Comparison of ENCODE assay signal across 8 cellular contexts in the genomic region with DNA sequence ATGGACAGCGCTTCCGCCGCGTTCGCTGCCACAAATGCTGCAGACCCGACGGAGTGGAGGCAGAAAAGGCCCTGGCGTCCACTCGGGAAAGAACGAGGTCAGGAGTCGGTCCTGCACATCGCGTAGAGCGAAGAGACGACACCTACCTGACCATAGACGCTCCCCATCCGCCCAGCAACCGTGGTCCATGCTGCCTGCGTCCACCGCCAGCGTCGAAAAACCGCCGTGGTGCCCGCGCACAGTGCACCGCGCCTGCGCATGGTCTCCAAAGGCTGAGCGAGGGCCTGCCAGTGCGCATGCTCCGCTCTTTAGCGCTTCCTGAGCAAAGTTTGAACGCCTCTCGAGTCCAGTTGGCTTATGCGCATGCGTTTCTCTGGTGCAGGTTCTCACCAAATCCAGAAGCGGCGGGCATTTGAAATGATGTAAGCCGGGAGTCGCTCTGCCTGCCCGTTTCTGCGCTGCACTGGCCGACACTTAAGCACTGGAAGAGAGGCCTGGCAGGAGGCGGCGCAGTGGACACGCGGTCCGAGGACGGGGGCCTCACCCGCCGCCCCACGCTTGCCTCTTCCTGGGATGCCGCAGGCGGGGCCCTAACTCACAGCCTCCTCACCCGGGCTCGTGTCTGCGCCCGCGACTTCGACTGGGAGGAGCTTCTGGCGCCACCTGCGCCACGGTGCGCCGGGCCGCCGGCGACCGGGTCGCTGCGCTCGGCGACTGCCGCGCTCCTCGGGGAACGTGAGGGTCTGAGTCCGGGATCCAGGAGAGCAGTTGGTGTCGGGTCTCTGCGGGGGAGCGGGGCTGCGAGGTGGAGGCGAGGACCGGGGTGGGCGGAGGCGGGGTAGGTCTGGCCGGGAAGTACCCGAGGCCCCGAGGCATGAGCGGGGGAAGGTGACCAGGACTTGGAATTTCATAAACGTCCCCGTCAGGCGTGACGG. TPM values are rescaled to one million over a fixed set of nuclear protein-coding genes. Genes with fewer than 3 reads are reported as not detected.
DNase-seq lines count a peak whose midpoint lies in the region; ATAC-seq and TF ChIP-seq lines count a peak whose summit lies in the region.

A gene with protein sequence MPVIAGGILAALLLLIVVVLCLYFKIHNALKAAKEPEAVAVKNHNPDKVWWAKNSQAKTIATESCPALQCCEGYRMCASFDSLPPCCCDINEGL (minus strand): TSS at position 243 of the 935 bp plus-strand sequence. CDS start 29,066 bp downstream, outside the sequence.

- CTCF ChIA-PET in HEK293T (lab: Yijun Ruan, JAX): no interaction called here

- peaks cover 52% of the 10 kb centered on the region for H3K79me2 ChIP-seq in SU-DHL-6 (ENCODE audit: insufficient read depth, low read length)

- H3K36me3 Mint-ChIP-seq in activated naive CD8-positive, alpha-beta T cell treated with anti-CD3 and anti-CD28 coated beads, Interleukin-2, amount 50 U/mL, for 24 hours (ENCODE audit: low read depth): peaks cover 49% of the 10 kb centered on the region

- peak within 1 kb of the TSS; percentile 93 for H3K4me3 Mint-ChIP-seq in activated naive CD8-positive, alpha-beta T cell treated with anti-CD3 and anti-CD28 coated beads, Interleukin-2, amount 50 U/mL, for 24 hours

- H3F3A ChIP-seq in SU-DHL-6 (ENCODE audit: insufficient read depth): no peaks in the 10 kb centered on the region; the same call in 1 of the 2 replicates

- no peaks in the 10 kb centered on the region for H3K27me3 ChIP-seq in SU-DHL-6 (ENCODE audit: low read length)
- H3K27me3 ChIP-seq in heart right ventricle: peaks cover 0 to 29% (median 5%) of the 10 kb centered on the region in 7 donors
- H3K27me3 ChIP-seq in rectal smooth muscle tissue (ENCODE audit: control insufficient read depth, insufficient read depth, low read length): peaks cover 2% of the 10 kb centered on the region
- H3K27me3 ChIP-seq in aorta (ENCODE audit: control insufficient read depth in 1 of 2, insufficient read depth in 2 of 2, low read length in 1 of 2): no peaks in the 10 kb centered on the region

- H3K4me3 ChIP-seq in SU-DHL-6 (ENCODE audit: insufficient read depth, low read length, poor library complexity, severe bottlenecking) (peak within 1 kb of the TSS; percentile 92), heart right ventricle (peak within 1 kb of the TSS; percentile 30 to 77 (median 58)), rectal smooth muscle tissue (ENCODE audit: low read length) (peak within 1 kb of the TSS; percentile 86), aorta (ENCODE audit: low read length in 2 of 2) (no peak within 1 kb of the TSS)

- H3K27ac Mint-ChIP-seq in activated naive CD8-positive, alpha-beta T cell treated with anti-CD3 and anti-CD28 coated beads, Interleukin-2, amount 50 U/mL, for 24 hours: peak within 1 kb of the TSS; percentile 94

- intact Hi-C loops in heart right ventricle (cut with DNase I): no loop called here
- intact Hi-C loops in aorta (cut with DNase I): no loop called here

- peak; percentile 77 for ATAC-seq in activated naive CD8-positive, alpha-beta T cell treated with anti-CD3 and anti-CD28 coated beads, Interleukin-2, amount 50 U/mL, for 24 hours
- ATAC-seq in heart right ventricle (peak; percentile 96 to 99 (median 98)), aorta (ENCODE audit: low FRiP score) (peak; percentile 96)

- peak; percentile 99 for DNase-seq in GM03348 (ENCODE audit: low spot score)
- peak; percentile 98 for DNase-seq in HEK293T (ENCODE audit: extremely low spot score)
- DNase-seq in NAMALWA (ENCODE audit: low spot score): peak; percentile 98
- DNase-seq in activated naive CD8-positive, alpha-beta T cell treated with anti-CD3 and anti-CD28 coated beads, Interleukin-2, amount 50 U/mL, for 24 hours: peak; percentile 93
- DNase-seq in heart right ventricle: peak; percentile 91 to 94
- DNase-seq in aorta: peak; percentile 93 to 97

- peaks cover 69% of the 10 kb centered on the region for H3K4me1 Mint-ChIP-seq in activated naive CD8-positive, alpha-beta T cell treated with anti-CD3 and anti-CD28 coated beads, Interleukin-2, amount 50 U/mL, for 24 hours

- TF ChIP-seq CTCF in SU-DHL-6 (IDR thresholded peaks at IDR 0.05; ENCODE audit: insufficient read depth, low read length, poor library complexity, severe bottlenecking) (no peak), heart right ventricle (IDR thresholded peaks at IDR 0.05) (no peak)

- peaks cover 3% of the 10 kb centered on the region for H3K27me3 Mint-ChIP-seq in activated naive CD8-positive, alpha-beta T cell treated with anti-CD3 and anti-CD28 coated beads, Interleukin-2, amount 50 U/mL, for 24 hours

- H3K36me3 ChIP-seq in SU-DHL-6 (ENCODE audit: low read length) (peaks cover 26% of the 10 kb centered on the region), heart right ventricle (no peaks in the 10 kb centered on the region), rectal smooth muscle tissue (ENCODE audit: control insufficient read depth, insufficient read depth, low read length) (no peaks in the 10 kb centered on the region), aorta (ENCODE audit: control insufficient read depth in 1 of 2, insufficient read depth in 2 of 2, low read length in 1 of 2) (no peaks in the 10 kb centered on the region)

- H3K4me1 ChIP-seq in heart right ventricle (peaks cover 0 to 22% (median 8%) of the 10 kb centered on the region in 9 donors), rectal smooth muscle tissue (ENCODE audit: control insufficient read depth, insufficient read depth, low read length) (no peaks in the 10 kb centered on the region), aorta (ENCODE audit: control insufficient read depth in 1 of 2, insufficient read depth in 2 of 2, low read length in 2 of 2) (peaks cover 0 to 2% of the 10 kb centered on the region in 2 donors)

- H3K9me2 ChIP-seq in SU-DHL-6 (replicated peaks; ENCODE audit: insufficient read depth, low read length): no peaks in the 10 kb centered on the region

- no peaks in the 10 kb centered on the region for H4K20me1 ChIP-seq in SU-DHL-6 (ENCODE audit: low read depth, low read length)

- POLR2A ChIA-PET in HEK293T (lab: Yijun Ruan, JAX): interaction anchor here (0.6 to 1.0 kb wide), 3 partner anchors 10 to 16 kb away, joined by 3 to 5 read pairs (median 5); no protein-coding TSS in a partner anchor

- H3K9me3 ChIP-seq in SU-DHL-6 (ENCODE audit: insufficient read depth, low read length) (no peaks in the 10 kb centered on the region), heart right ventricle (no peaks in the 10 kb centered on the region), aorta (ENCODE audit: control insufficient read depth, low read length) (no peaks in the 10 kb centered on the region)

- H3K9ac ChIP-seq in SU-DHL-6 (ENCODE audit: low read length): peak within 1 kb of the TSS; percentile 90
- peak within 1 kb of the TSS; percentile 57 for H3K9ac ChIP-seq in rectal smooth muscle tissue (ENCODE audit: low read length)

- H3K4me2 ChIP-seq in SU-DHL-6 (ENCODE audit: low read depth, low read length, poor library complexity, severe bottlenecking): peak within 1 kb of the TSS; percentile 78

- H3K9me3 Mint-ChIP-seq in activated naive CD8-positive, alpha-beta T cell treated with anti-CD3 and anti-CD28 coated beads, Interleukin-2, amount 50 U/mL, for 24 hours: peaks cover 5% of the 10 kb centered on the region

- WGBS in heart right ventricle, 2 donors: 3% methylated on average over 87 to 95 of the region's 95 CpGs
- WGBS in aorta, 2 donors: 3 to 5% methylated on average over 88 to 95 of the region's 95 CpGs

- peak within 1 kb of the TSS; percentile 69 for H3K27ac ChIP-seq in SU-DHL-6 (ENCODE audit: low read depth, low read length)
- H3K27ac ChIP-seq in heart right ventricle: peak within 1 kb of the TSS in 8 of 10 donors; percentile 6 to 58 (median 26)
- no peak within 1 kb of the TSS for H3K27ac ChIP-seq in rectal smooth muscle tissue (ENCODE audit: low read depth, low read length)
- H3K27ac ChIP-seq in aorta (ENCODE audit: low read depth in 1 of 2, low read length in 2 of 2): no peak within 1 kb of the TSS

- peak within 1 kb of the TSS; percentile 88 for H2AFZ ChIP-seq in SU-DHL-6 (ENCODE audit: low read depth, low read length, severe bottlenecking)

TF ChIP-seq in HEK293T, 16 proteins besides CTCF, POLR2A, EP300 and RAD21:
- no peak for TF ChIP-seq SUZ12 (IDR thresholded peaks at IDR 0.05)
- TF ChIP-seq NFRKB (IDR thresholded peaks at IDR 0.05): no peak
- peak; percentile 99 for TF ChIP-seq L3MBTL2 (conservative IDR thresholded peaks at IDR 0.05)
- no peak for TF ChIP-seq TARDBP (IDR thresholded peaks at IDR 0.05)
- no peak for TF ChIP-seq FOXA1 (IDR thresholded peaks at IDR 0.05)
- no peak for TF ChIP-seq ELF4 (IDR thresholded peaks at IDR 0.05)
- TF ChIP-seq, protein P1, sequence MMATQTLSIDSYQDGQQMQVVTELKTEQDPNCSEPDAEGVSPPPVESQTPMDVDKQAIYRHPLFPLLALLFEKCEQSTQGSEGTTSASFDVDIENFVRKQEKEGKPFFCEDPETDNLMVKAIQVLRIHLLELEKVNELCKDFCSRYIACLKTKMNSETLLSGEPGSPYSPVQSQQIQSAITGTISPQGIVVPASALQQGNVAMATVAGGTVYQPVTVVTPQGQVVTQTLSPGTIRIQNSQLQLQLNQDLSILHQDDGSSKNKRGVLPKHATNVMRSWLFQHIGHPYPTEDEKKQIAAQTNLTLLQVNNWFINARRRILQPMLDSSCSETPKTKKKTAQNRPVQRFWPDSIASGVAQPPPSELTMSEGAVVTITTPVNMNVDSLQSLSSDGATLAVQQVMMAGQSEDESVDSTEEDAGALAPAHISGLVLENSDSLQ (IDR thresholded peaks at IDR 0.05): no peak

RNA-seq across cellular contexts. Expression of the gene that starts here (rescaled TPM):
- total RNA-seq in heart right ventricle (under 1 TPM in 4 of 10 donors, not detected in 6; 0.47 to 0.92 (median 0.70) TPM), aorta (1 to 10 TPM; 1.2 to 3.9 TPM)
- polyA plus RNA-seq in heart right ventricle (1 to 10 TPM in 1 of 2 donors, under 1 TPM in 1; 0.55 to 1.7 TPM), aorta (1 to 10 TPM; 1.1 to 2.1 TPM)

Comparison
In these comparisons a context has a peak if more than half of its experiments do, and no peak if none do; other contexts are left out.
1. H3K27ac ChIP-seq: peak in SU-DHL-6 (single experiment) and heart right ventricle (8 of 10); none in rectal smooth muscle tissue (single experiment) and aorta (0 of 2).
2. H3K4me3 ChIP-seq: peak in SU-DHL-6 (single experiment), heart right ventricle (10 of 10) and rectal smooth muscle tissue (single experiment); none in aorta (0 of 2).
3. Peak in every context shown above with its lines, with median percentiles within 50 percentile points of each other: DNase-seq and ATAC-seq.